16 cellular contexts compared by ENCODE assay signal in the genomic region with DNA sequence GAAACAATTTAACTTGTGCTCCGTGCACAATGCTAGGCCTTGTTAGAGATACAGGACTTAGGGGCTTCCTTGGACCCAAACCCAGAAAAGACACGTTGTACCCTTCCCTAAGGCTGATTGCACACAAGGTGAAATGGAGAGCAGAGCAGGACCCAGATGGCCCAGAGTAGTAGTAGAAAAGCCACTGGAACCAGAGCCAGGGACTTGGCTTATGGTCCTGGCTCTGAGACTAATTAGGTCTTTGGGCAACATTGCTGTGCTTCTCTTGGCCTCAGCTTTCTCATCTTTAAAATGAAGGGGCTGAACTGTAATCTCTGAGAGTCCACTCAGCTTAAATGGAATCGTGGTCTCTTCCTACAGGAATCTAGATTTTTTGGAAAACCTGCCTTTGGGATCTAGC. TPM values are rescaled to one million over a fixed set of nuclear protein-coding genes. Genes with fewer than 3 reads are reported as not detected.
DNase-seq lines count a peak whose midpoint lies in the region; FAIRE-seq and TF ChIP-seq lines count a peak whose summit lies in the region.
"Had no signal": no experiment of that assay in that cellular context is flagged by ENCODE, and none has a peak within 500 bp of the region (broad histone marks: within the 10 kb centered on the region; RNA-seq: fewer than 3 reads in every experiment).

No MANE protein-coding gene starts in this region.

- no peaks in the 10 kb centered on the region for H3K79me1 ChIP-seq in neuronal stem cell (ENCODE audit: low read depth, low read length)

- no peak overlapping the region for H3K4me3 ChIP-seq in astrocyte (ENCODE audit: insufficient read depth, low read depth, low read length)
- H3K4me3 ChIP-seq in neuronal stem cell (ENCODE audit: low read length in 2 of 2) = no peak overlapping the region
- H3K4me3 ChIP-seq in vagina = no peak overlapping the region
- H3K4me3 ChIP-seq: HAP-1 had no signal

- peaks cover 21% of the 10 kb centered on the region for H3K4me1 Mint-ChIP-seq in astrocyte (ENCODE audit: low read depth, unreplicated experiment)

- no peak overlapping the region for H2AFZ ChIP-seq in astrocyte (ENCODE audit: low read depth, low read length)
- no peak overlapping the region for H2AFZ ChIP-seq in neuronal stem cell (ENCODE audit: low read length)

- H3K4me1 ChIP-seq in astrocyte (ENCODE audit: insufficient read depth, low read length) (peaks cover 32% of the 10 kb centered on the region), neuronal stem cell (ENCODE audit: control insufficient read depth in 2 of 2, insufficient read depth in 1 of 2, low read depth in 1 of 2, low read length in 2 of 2) (peaks cover 16 to 61% of the 10 kb centered on the region in 2 donors), vagina (peaks cover 21% of the 10 kb centered on the region)
- H3K4me1 ChIP-seq: HAP-1 had no signal

- H3K36me3 ChIP-seq in astrocyte (ENCODE audit: insufficient read depth, low read length) (no peaks in the 10 kb centered on the region), neuronal stem cell (replicated peaks in 1 of 2; ENCODE audit: control insufficient read depth in 2 of 2, insufficient read depth in 2 of 2, low read length in 2 of 2) (no peaks in the 10 kb centered on the region), vagina (no peaks in the 10 kb centered on the region)
- H3K36me3 ChIP-seq: BE2C, HAP-1 had no signal

- no peak overlapping the region for H2AK5ac ChIP-seq in neuronal stem cell (ENCODE audit: low read depth, low read length)

- peaks cover 10% of the 10 kb centered on the region for H3K27me3 Mint-ChIP-seq in astrocyte (ENCODE audit: low read depth, unreplicated experiment)
- H3K27me3 Mint-ChIP-seq: IgD-negative memory B cell had no signal

- H2BK120ac ChIP-seq in neuronal stem cell (ENCODE audit: low read depth, low read length) = no peak overlapping the region

- in situ Hi-C loops in G401 (cut with HindIII; ENCODE audit: low sequenced_read_pairs) = no loop called here

- TF ChIP-seq CTCF in astrocyte (IDR thresholded peaks at IDR 0.05; ENCODE audit: insufficient read depth, low read depth, low read length) = no peak
- TF ChIP-seq CTCF in vagina (IDR thresholded peaks at IDR 0.05) = no peak

- no peak overlapping the region for H3K23ac ChIP-seq in neuronal stem cell (ENCODE audit: low read depth, low read length, poor library complexity)

- H3K9me3 Mint-ChIP-seq in astrocyte (ENCODE audit: unreplicated experiment) = no peaks in the 10 kb centered on the region
- H3K9me3 Mint-ChIP-seq: IgD-negative memory B cell had no signal

- peak overlapping the region; percentile 20 for H3K9ac ChIP-seq in astrocyte (ENCODE audit: low read length)
- no peak overlapping the region for H3K9ac ChIP-seq in neuronal stem cell (ENCODE audit: low read depth, low read length, poor library complexity)

- H3K4me3 Mint-ChIP-seq in astrocyte (ENCODE audit: unreplicated experiment) = no peak overlapping the region

- H3K18ac ChIP-seq in neuronal stem cell (ENCODE audit: low read length) = no peak overlapping the region

- H2BK15ac ChIP-seq in neuronal stem cell (ENCODE audit: low read length) = peak overlapping the region; percentile 25

- no peak for FAIRE-seq in astrocyte (lab: Jason Lieb, UNC)

- no peaks in the 10 kb centered on the region for H3K9me3 ChIP-seq in astrocyte (ENCODE audit: insufficient read depth, low read depth, low read length)
- H3K9me3 ChIP-seq in neuronal stem cell (replicated peaks in 1 of 2; ENCODE audit: control insufficient read depth in 2 of 2, insufficient read depth in 1 of 2, low read depth in 1 of 2, low read length in 2 of 2) = no peaks in the 10 kb centered on the region
- no peaks in the 10 kb centered on the region for H3K9me3 ChIP-seq in vagina
- H3K9me3 ChIP-seq: HAP-1 had no signal

- no peak overlapping the region for H3K14ac ChIP-seq in neuronal stem cell (ENCODE audit: low read length)

- H4K20me1 ChIP-seq in astrocyte (ENCODE audit: insufficient read depth, low read length) = no peaks in the 10 kb centered on the region

- intact Hi-C loops in vagina (cut with DNase I) = no loop called here

- H3K36me3 Mint-ChIP-seq in astrocyte (ENCODE audit: low read depth, unreplicated experiment) = no peaks in the 10 kb centered on the region
- H3K36me3 Mint-ChIP-seq: IgD-negative memory B cell had no signal

- no peaks in the 10 kb centered on the region for H3K27me3 ChIP-seq in astrocyte (ENCODE audit: insufficient read depth, low read length)
- no peaks in the 10 kb centered on the region for H3K27me3 ChIP-seq in neuronal stem cell (ENCODE audit: control insufficient read depth in 3 of 3, insufficient read depth in 3 of 3, low read depth in 1 of 3, low read length in 3 of 3)
- no peaks in the 10 kb centered on the region for H3K27me3 ChIP-seq in vagina
- H3K27me3 ChIP-seq: BE2C had no signal

- DNase-seq in G401 (ENCODE audit: low spot score) (peak; percentile 93), astrocyte (ENCODE audit: low read depth) (no peak), neuronal stem cell (ENCODE audit: low spot score) (no peak), vagina (ENCODE audit: extremely low spot score in 2 of 2) (no peak), hepatic stellate cell (ENCODE audit: low spot score) (no peak), COR-L47 (lab: John Stamatoyannopoulos, UW) (no peak), ureter (ENCODE audit: low spot score) (no peak)
- DNase-seq: BE2C, DMS 273 treated with DMSO at 0.1 percent for 48 hours, MV-4-11, NCI-H1436, NCI-H2081, NCI-H524, SHP77 treated with DMSO at 0.1 percent for 48 hours had no signal

- no peak overlapping the region for H2BK5ac ChIP-seq in neuronal stem cell (ENCODE audit: low read length)

- H4K91ac ChIP-seq in neuronal stem cell (ENCODE audit: low read depth, low read length, poor library complexity) = no peak overlapping the region

- H4K8ac ChIP-seq in neuronal stem cell (ENCODE audit: low read depth, low read length) = no peak overlapping the region

- H3K4me2 ChIP-seq in astrocyte (ENCODE audit: low read length) (peak overlapping the region; percentile 58), neuronal stem cell (ENCODE audit: insufficient read depth, low read length, poor library complexity, severe bottlenecking) (no peak overlapping the region)

- H3K27ac ChIP-seq in astrocyte (ENCODE audit: low read depth, low read length) (peak overlapping the region; percentile 76), neuronal stem cell (replicated peaks; ENCODE audit: low read length) (no peak overlapping the region), vagina (peak overlapping the region; percentile 17)

- no peaks in the 10 kb centered on the region for H3K79me2 ChIP-seq in astrocyte (ENCODE audit: insufficient read depth, low read length)

- H3K4ac ChIP-seq in neuronal stem cell (ENCODE audit: low read length) = no peak overlapping the region

- no peak overlapping the region for H2BK12ac ChIP-seq in neuronal stem cell (ENCODE audit: low read length)

- H3K27ac Mint-ChIP-seq in astrocyte (ENCODE audit: unreplicated experiment) = no peak overlapping the region

- no CpG with 5 or more reads among the region's 3 CpGs for WGBS in neuronal stem cell (ENCODE audit: extremely low coverage in 2 of 2, insufficient read length in 2 of 2, insufficient replicate concordance in 1 of 2), 2 donors

- TF ChIP-seq POLR2A in vagina (IDR thresholded peaks at IDR 0.05) = no peak

RNA-seq across cellular contexts. Expression of a gene that starts 42.3 kb away (rescaled TPM):
- not detected in 2 replicates for total RNA-seq in G401 (2014; rRNA removed; shearing (Covaris generic))
- total RNA-seq in astrocyte = 2.0 and 2.5 TPM in 2 replicates
- 0.79 TPM for polyA plus RNA-seq in neuronal stem cell (2013, experiment 1 of 2)
- polyA plus RNA-seq in neuronal stem cell (2013, experiment 2 of 2) = 0.83 TPM
- 36.6 TPM for total RNA-seq in vagina
- total RNA-seq in ureter = 28.6 TPM
